Comparison of ENCODE assay signal across 8 cellular contexts in the genomic region with DNA sequence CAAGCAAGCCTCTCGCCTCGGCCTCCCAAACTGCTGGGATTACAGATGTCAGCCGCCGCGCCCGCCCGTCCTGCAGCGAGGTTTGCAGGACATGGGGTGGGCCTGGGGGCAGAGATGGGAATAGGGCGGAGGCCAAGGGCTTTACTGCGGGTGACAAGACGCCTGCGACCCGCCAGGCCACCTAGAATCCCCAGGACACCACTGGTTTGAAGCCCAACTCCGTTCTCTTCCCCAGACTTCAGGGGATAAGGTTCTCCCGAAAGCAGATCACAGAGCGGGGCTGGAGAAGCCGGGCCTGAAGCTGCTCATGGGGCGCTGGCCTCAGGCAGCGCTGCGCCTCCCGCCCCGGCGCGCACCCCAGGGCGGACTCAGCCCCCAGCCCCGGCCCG. TPM values are rescaled to one million over a fixed set of nuclear protein-coding genes. Genes with fewer than 3 reads are reported as not detected.
DNase-seq lines count a peak whose midpoint lies in the region; ATAC-seq lines count a peak whose summit lies in the region.

No MANE protein-coding gene starts in this region.

- CTCF ChIA-PET in activated CD4-positive, alpha-beta T cell treated with anti-CD3 and anti-CD28 coated beads, Interleukin-2, amount 10 ng/mL, durations not matched to agents 7 days and 5 days (lab: Charles Lee): interaction anchor here (1.0 to 1.8 kb wide), 4 partner anchors 9 to 733 kb away, joined by 3 to 7 read pairs (median 4); a partner anchor contains a TSS

- ATAC-seq in central memory CD8-positive, alpha-beta T cell (replicated peaks; ENCODE audit: extremely low read depth, poor library complexity, severe bottlenecking): peak; percentile 34

- peaks cover 38% of the 10 kb centered on the region for H3K4me1 ChIP-seq in mononuclear cell (ENCODE audit: insufficient read depth, low read length)

- H3K9me3 ChIP-seq in mononuclear cell (ENCODE audit: low read depth, low read length): no peaks in the 10 kb centered on the region

- no peaks in the 10 kb centered on the region for H3K9me3 Mint-ChIP-seq in activated CD4-positive, alpha-beta T cell treated with anti-CD3 and anti-CD28 coated beads, Interleukin-2, amount 10 ng/mL, durations not matched to agents 7 days and 5 days
- H3K9me3 Mint-ChIP-seq in central memory CD8-positive, alpha-beta T cell: no peaks in the 10 kb centered on the region

- DNase-seq in activated CD4-positive, alpha-beta T cell treated with anti-CD3 and anti-CD28 coated beads, Interleukin-2, amount 10 ng/mL, durations not matched to agents 7 days and 5 days: no peak
- no peak for DNase-seq in activated CD4-positive, alpha-beta T cell treated with anti-CD3 and anti-CD28 coated beads for 4 hours
- DNase-seq in Jurkat, Clone E6-1 (ENCODE audit: low read depth, low spot score): no peak
- DNase-seq in central memory CD8-positive, alpha-beta T cell (ENCODE audit: low spot score in 2 of 2): no peak
- no peak for DNase-seq in SKM-1 treated with dmso at 0.1 percent for 144 hours (lab: John Stamatoyannopoulos, UW; ENCODE audit: unreplicated experiment)
- DNase-seq in NCI-H526 treated with DMSO at 0.1 percent for 48 hours (lab: John Stamatoyannopoulos, UW): no peak
- no peak for DNase-seq in NCI-H128 (lab: John Stamatoyannopoulos, UW; ENCODE audit: unreplicated experiment)

- peaks cover 29% of the 10 kb centered on the region for H3K4me1 Mint-ChIP-seq in activated CD4-positive, alpha-beta T cell treated with anti-CD3 and anti-CD28 coated beads, Interleukin-2, amount 10 ng/mL, durations not matched to agents 7 days and 5 days
- H3K4me1 Mint-ChIP-seq in central memory CD8-positive, alpha-beta T cell: peaks cover 11% of the 10 kb centered on the region

- H3K27me3 ChIP-seq in mononuclear cell (ENCODE audit: insufficient read depth, low read length): no peaks in the 10 kb centered on the region

- POLR2A ChIA-PET in activated CD4-positive, alpha-beta T cell treated with anti-CD3 and anti-CD28 coated beads, Interleukin-2, amount 10 ng/mL, durations not matched to agents 7 days and 5 days (lab: Charles Lee): no interaction called here

- H3K27ac Mint-ChIP-seq in activated CD4-positive, alpha-beta T cell treated with anti-CD3 and anti-CD28 coated beads, Interleukin-2, amount 10 ng/mL, durations not matched to agents 7 days and 5 days: peak overlapping the region; percentile 84
- no peak overlapping the region for H3K27ac Mint-ChIP-seq in central memory CD8-positive, alpha-beta T cell (ENCODE audit: low read depth)

- peaks cover 2% of the 10 kb centered on the region for H3K27me3 Mint-ChIP-seq in activated CD4-positive, alpha-beta T cell treated with anti-CD3 and anti-CD28 coated beads, Interleukin-2, amount 10 ng/mL, durations not matched to agents 7 days and 5 days
- no peaks in the 10 kb centered on the region for H3K27me3 Mint-ChIP-seq in central memory CD8-positive, alpha-beta T cell

- peak overlapping the region; percentile 92 for H3K4me3 ChIP-seq in Jurkat, Clone E6-1 (ENCODE audit: low read length)
- H3K4me3 ChIP-seq in mononuclear cell (ENCODE audit: low read length): peak overlapping the region; percentile 81

- peaks cover 5% of the 10 kb centered on the region for H3K36me3 Mint-ChIP-seq in activated CD4-positive, alpha-beta T cell treated with anti-CD3 and anti-CD28 coated beads, Interleukin-2, amount 10 ng/mL, durations not matched to agents 7 days and 5 days (ENCODE audit: low read depth)
- peaks cover 12% of the 10 kb centered on the region for H3K36me3 Mint-ChIP-seq in central memory CD8-positive, alpha-beta T cell (ENCODE audit: insufficient read depth)

- peak overlapping the region; percentile 81 for H3K4me3 Mint-ChIP-seq in activated CD4-positive, alpha-beta T cell treated with anti-CD3 and anti-CD28 coated beads, Interleukin-2, amount 10 ng/mL, durations not matched to agents 7 days and 5 days
- H3K4me3 Mint-ChIP-seq in central memory CD8-positive, alpha-beta T cell: peak overlapping the region; percentile 75

RNA-seq across cellular contexts. Expression of a gene that starts 0.4 kb away (rescaled TPM):
- total RNA-seq in activated CD4-positive, alpha-beta T cell treated with anti-CD3 and anti-CD28 coated beads, Interleukin-2, amount 10 ng/mL, durations not matched to agents 7 days and 5 days: 10 to 100 TPM; 90.3 to 96.0 TPM
- 199 TPM for polyA plus RNA-seq in Jurkat, Clone E6-1 (2012; ENCODE audit: insufficient read depth, insufficient read length)
- 11.2 TPM for total RNA-seq in mononuclear cell

RNA-seq across cellular contexts. Expression of a gene that starts 0.7 kb away (rescaled TPM):
- 1 to 10 TPM; 7.7 to 7.9 TPM for total RNA-seq in activated CD4-positive, alpha-beta T cell treated with anti-CD3 and anti-CD28 coated beads, Interleukin-2, amount 10 ng/mL, durations not matched to agents 7 days and 5 days
- polyA plus RNA-seq in Jurkat, Clone E6-1 (2012; ENCODE audit: insufficient read depth, insufficient read length): 15.9 TPM
- 15.5 TPM for total RNA-seq in mononuclear cell

RNA-seq across cellular contexts. Expression of a gene that starts 9.2 kb away (rescaled TPM):
- total RNA-seq in activated CD4-positive, alpha-beta T cell treated with anti-CD3 and anti-CD28 coated beads, Interleukin-2, amount 10 ng/mL, durations not matched to agents 7 days and 5 days: 10 to 100 TPM; 35.4 to 37.6 TPM
- polyA plus RNA-seq in Jurkat, Clone E6-1 (2012; ENCODE audit: insufficient read depth, insufficient read length): 42.3 TPM
- 28.5 TPM for total RNA-seq in mononuclear cell

RNA-seq across cellular contexts. Expression of a gene that starts 14.3 kb away (rescaled TPM):
- 1 to 10 TPM; 7.7 to 8.1 TPM for total RNA-seq in activated CD4-positive, alpha-beta T cell treated with anti-CD3 and anti-CD28 coated beads, Interleukin-2, amount 10 ng/mL, durations not matched to agents 7 days and 5 days
- polyA plus RNA-seq in Jurkat, Clone E6-1 (2012; ENCODE audit: insufficient read depth, insufficient read length): 6.5 TPM
- total RNA-seq in mononuclear cell: 0.84 TPM

RNA-seq across cellular contexts. Expression of a gene that starts 23.3 kb away (rescaled TPM):
- 10 to 100 TPM; 68.9 to 71.9 TPM for total RNA-seq in activated CD4-positive, alpha-beta T cell treated with anti-CD3 and anti-CD28 coated beads, Interleukin-2, amount 10 ng/mL, durations not matched to agents 7 days and 5 days
- polyA plus RNA-seq in Jurkat, Clone E6-1 (2012; ENCODE audit: insufficient read depth, insufficient read length): 62.6 TPM
- total RNA-seq in mononuclear cell: 81.0 TPM
